In the genomic region with DNA sequence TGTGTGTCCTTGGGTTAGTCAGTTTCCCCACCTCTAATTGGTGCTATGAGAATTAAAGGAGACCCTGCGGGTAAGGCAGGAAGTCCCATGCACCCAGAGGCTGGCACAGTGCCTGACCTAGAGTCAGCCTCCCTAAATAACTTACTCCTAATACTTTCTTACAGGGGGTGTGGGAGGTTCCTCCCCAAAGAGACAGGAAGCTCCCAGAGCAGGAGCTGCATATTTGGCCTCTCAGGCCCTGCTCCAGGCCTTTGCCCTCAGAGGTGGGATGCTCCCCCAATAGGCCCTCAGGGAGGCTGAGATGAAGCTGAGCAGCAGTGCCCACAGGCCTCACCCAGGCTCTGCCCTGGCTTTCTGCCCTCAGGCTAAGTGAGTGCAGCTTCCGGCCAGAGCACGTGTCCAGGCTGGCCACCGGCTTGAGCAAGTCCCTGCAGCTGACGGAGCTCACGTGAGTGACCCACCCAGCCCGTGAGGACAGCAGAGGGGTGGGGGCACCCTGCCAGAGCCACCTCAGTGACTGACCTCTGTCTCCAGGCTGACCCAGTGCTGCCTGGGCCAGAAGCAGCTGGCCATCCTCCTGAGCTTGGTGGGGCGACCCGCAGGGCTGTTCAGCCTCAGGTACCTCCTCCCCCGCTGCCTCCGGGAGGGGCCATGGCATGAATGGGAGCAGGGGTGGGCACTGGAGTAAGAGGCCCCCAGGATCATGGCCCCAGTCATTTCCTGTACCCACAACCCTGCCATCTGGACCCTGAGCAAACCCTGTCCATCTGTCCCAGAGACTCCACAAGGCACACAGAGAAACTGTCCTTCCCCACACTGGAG, we compare ENCODE assay signal across 8 cellular contexts. TPM values are rescaled to one million over a fixed set of nuclear protein-coding genes. Genes with fewer than 3 reads are reported as not detected.
DNase-seq lines count a peak whose midpoint lies in the region; ATAC-seq and TF ChIP-seq lines count a peak whose summit lies in the region.

No MANE protein-coding gene starts in this region.

- no peaks in the 10 kb centered on the region for H3F3A ChIP-seq in MM.1S (ENCODE audit: insufficient read depth, low read length)

- ATAC-seq in heart right ventricle (peak; percentile 85 to 92 (median 90)), GM19467 (IDR thresholded peaks at IDR 0.05; ENCODE audit: unreplicated experiment) (no peak)
- no peak for ATAC-seq in stimulated activated effector memory CD8-positive, alpha-beta T cell treated with anti-CD3 and anti-CD28 coated beads, Interleukin-12 subunit alpha, Interleukin-12 subunit beta, amount 100 ng/mL, for 72 hours

- H3K9me2 ChIP-seq in MM.1S (replicated peaks; ENCODE audit: insufficient read depth, low read length): no peaks in the 10 kb centered on the region

- H4K20me1 ChIP-seq in MM.1S (ENCODE audit: insufficient read depth, low read length): no peaks in the 10 kb centered on the region

- H3K9me3 ChIP-seq in heart right ventricle (peaks cover 0 to 4% (median 0%) of the 10 kb centered on the region in 11 donors), MM.1S (replicated peaks; ENCODE audit: insufficient read depth, low read length) (no peaks in the 10 kb centered on the region)

- H3K4me3 Mint-ChIP-seq in stimulated activated effector memory CD8-positive, alpha-beta T cell treated with anti-CD3 and anti-CD28 coated beads, Interleukin-12 subunit alpha, Interleukin-12 subunit beta, amount 100 ng/mL, for 72 hours: no peak overlapping the region

- H3K36me3 ChIP-seq in heart right ventricle (peaks cover 0 to 94% (median 0%) of the 10 kb centered on the region in 9 donors), MM.1S (replicated peaks; ENCODE audit: insufficient read depth, low read length) (no peaks in the 10 kb centered on the region)

- no peak overlapping the region for H3K4me2 ChIP-seq in MM.1S (ENCODE audit: low read depth, low read length)

- no peak for TF ChIP-seq CTCF in heart right ventricle (IDR thresholded peaks at IDR 0.05)
- no peak for TF ChIP-seq CTCF in MM.1S (IDR thresholded peaks at IDR 0.05; ENCODE audit: low read length)

- peak overlapping the region; percentile 80 for H3K27ac Mint-ChIP-seq in stimulated activated effector memory CD8-positive, alpha-beta T cell treated with anti-CD3 and anti-CD28 coated beads, Interleukin-12 subunit alpha, Interleukin-12 subunit beta, amount 100 ng/mL, for 72 hours

- in situ Hi-C loops in G401 (cut with HindIII; ENCODE audit: low sequenced_read_pairs): loop anchor here (25.0 kb wide), 1 partner anchor 99 kb away; a partner anchor contains a TSS

- H3K27ac ChIP-seq in heart right ventricle: peak overlapping the region; percentile 53 to 84 (median 75)
- no peak overlapping the region for H3K27ac ChIP-seq in MM.1S (ENCODE audit: low read length)

- H3K27me3 ChIP-seq in heart right ventricle: no peaks in the 10 kb centered on the region
- H3K27me3 ChIP-seq in MM.1S (replicated peaks; ENCODE audit: insufficient read depth, low read length): no peaks in the 10 kb centered on the region

- H3K4me3 ChIP-seq in heart right ventricle: no peak overlapping the region
- no peak overlapping the region for H3K4me3 ChIP-seq in MM.1S (ENCODE audit: low read length)

- WGBS in heart right ventricle, 2 donors: 35 to 42% methylated on average over 11 of the region's 11 CpGs

- intact Hi-C loops in heart right ventricle (cut with DNase I): no loop called here

- H3K9me3 Mint-ChIP-seq in stimulated activated effector memory CD8-positive, alpha-beta T cell treated with anti-CD3 and anti-CD28 coated beads, Interleukin-12 subunit alpha, Interleukin-12 subunit beta, amount 100 ng/mL, for 72 hours: no peaks in the 10 kb centered on the region

- H3K79me2 ChIP-seq in MM.1S (ENCODE audit: low read length): no peaks in the 10 kb centered on the region

- peaks cover 77% of the 10 kb centered on the region for H3K36me3 Mint-ChIP-seq in stimulated activated effector memory CD8-positive, alpha-beta T cell treated with anti-CD3 and anti-CD28 coated beads, Interleukin-12 subunit alpha, Interleukin-12 subunit beta, amount 100 ng/mL, for 72 hours

- H3K9ac ChIP-seq in MM.1S (ENCODE audit: low read length): no peak overlapping the region

- peaks cover 10 to 24% (median 17%) of the 10 kb centered on the region in 9 donors for H3K4me1 ChIP-seq in heart right ventricle
- no peaks in the 10 kb centered on the region for H3K4me1 ChIP-seq in MM.1S (ENCODE audit: low read length)

- DNase-seq in HS-5 (ENCODE audit: low read depth) (peak; percentile 48), UCSD-AML1 (lab: John Stamatoyannopoulos, UW; ENCODE audit: unreplicated experiment) (peak; percentile 42), heart right ventricle (peak; percentile 73 to 74), MM.1S (no peak), NCI-H345 treated with DMSO at 0.1 percent for 48 hours (lab: John Stamatoyannopoulos, UW; ENCODE audit: unreplicated experiment) (no peak), G401 (ENCODE audit: low spot score) (no peak)
- no peak for DNase-seq in stimulated activated effector memory CD8-positive, alpha-beta T cell treated with anti-CD3 and anti-CD28 coated beads, Interleukin-12 subunit alpha, Interleukin-12 subunit beta, amount 100 ng/mL, for 72 hours (ENCODE audit: low spot score in 2 of 2)

- H2AFZ ChIP-seq in MM.1S (ENCODE audit: low read length): no peak overlapping the region

- peaks cover 23% of the 10 kb centered on the region for H3K4me1 Mint-ChIP-seq in stimulated activated effector memory CD8-positive, alpha-beta T cell treated with anti-CD3 and anti-CD28 coated beads, Interleukin-12 subunit alpha, Interleukin-12 subunit beta, amount 100 ng/mL, for 72 hours

RNA-seq across cellular contexts. Expression of a gene that starts 31.1 kb away (rescaled TPM):
- 10 to 100 TPM in 6 of 10 donors, 1 to 10 TPM in 4; 6.5 to 18.0 (median 10.7) TPM for total RNA-seq in heart right ventricle
- polyA plus RNA-seq in heart right ventricle: 10 to 100 TPM; 23.5 to 32.1 TPM
- total RNA-seq in G401 (2014; rRNA removed; shearing (Covaris generic)): 31.9 and 36.7 TPM in 2 replicates

Comparison
In these comparisons a context has a peak if more than half of its experiments do, and no peak if none do; other contexts are left out.
1. DNase-seq: peak in HS-5 (single experiment), UCSD-AML1 (single experiment) and heart right ventricle (2 of 2); none in stimulated activated effector memory CD8-positive, alpha-beta T cell treated with anti-CD3 and anti-CD28 coated beads, Interleukin-12 subunit alpha, Interleukin-12 subunit beta, amount 100 ng/mL, for 72 hours (0 of 2), MM.1S (single experiment), NCI-H345 treated with DMSO at 0.1 percent for 48 hours (single experiment) and G401 (single experiment).
2. ATAC-seq: peak in heart right ventricle (8 of 8); none in stimulated activated effector memory CD8-positive, alpha-beta T cell treated with anti-CD3 and anti-CD28 coated beads, Interleukin-12 subunit alpha, Interleukin-12 subunit beta, amount 100 ng/mL, for 72 hours (single experiment) and GM19467 (single experiment).